ENCODE assay signal across 3 cellular contexts in genomic region chr2:202945497-202945896, GRCh38.
TF ChIP-seq lines count a peak whose summit lies in the region.

No MANE protein-coding gene starts in this region.

TF ChIP-seq in HEK293, 187 proteins besides CTCF, POLR2A, EP300 and RAD21:
- TF ChIP-seq ZNF311 (tag by site-specific recombination; IDR thresholded peaks at IDR 0.05; ENCODE audit: borderline replicate concordance) (no peak), ZNF146 (tag by site-specific recombination; IDR thresholded peaks at IDR 0.05) (peak; percentile 74), TCF7L2 (IDR thresholded peaks at IDR 0.05; ENCODE audit: borderline replicate concordance, low read depth, low read length) (no peak), KLF1 (tag by site-specific recombination; IDR thresholded peaks at IDR 0.05) (no peak)

TF ChIP-seq in IMR-90, 13 proteins besides CTCF, POLR2A, EP300 and RAD21:
- no peak for TF ChIP-seq BHLHE40 (IDR thresholded peaks at IDR 0.05; ENCODE audit: low read depth, low read length)
- no peak for TF ChIP-seq FOS (IDR thresholded peaks at IDR 0.05; ENCODE audit: low read depth, low read length)
- no peak for TF ChIP-seq RFX5 (IDR thresholded peaks at IDR 0.05; ENCODE audit: low read depth, low read length)
- TF ChIP-seq CEBPB (IDR thresholded peaks at IDR 0.05; ENCODE audit: low read depth, low read length), result no peak
- no peak for TF ChIP-seq NFE2L2 (IDR thresholded peaks at IDR 0.05; ENCODE audit: low read depth, low read length)
- no peak for TF ChIP-seq ELK1 (IDR thresholded peaks at IDR 0.05; ENCODE audit: borderline replicate concordance, low read depth, low read length)
- TF ChIP-seq USF2 (IDR thresholded peaks at IDR 0.05; ENCODE audit: low read depth, low read length), result no peak

TF ChIP-seq in K562, 482 proteins besides CTCF, POLR2A, EP300 and RAD21:
- peak; percentile 27 for TF ChIP-seq RBM25 (IDR thresholded peaks at IDR 0.05; ENCODE audit: low read depth, low read length, severe bottlenecking)
- TF ChIP-seq ZZZ3 (IDR thresholded peaks at IDR 0.05), result no peak
- no peak for TF ChIP-seq ZFP36 (IDR thresholded peaks at IDR 0.05; ENCODE audit: low read depth, low read length, partially characterized antibody)
- no peak for TF ChIP-seq E2F1 (CRISPR knock-in tag; IDR thresholded peaks at IDR 0.05)
- TF ChIP-seq NCOA2 (IDR thresholded peaks at IDR 0.05; ENCODE audit: partially characterized antibody in 2 of 2), result no peak
- no peak for TF ChIP-seq ATF4 (CRISPR knock-in tag; IDR thresholded peaks at IDR 0.05)
- peak; percentile 86 for TF ChIP-seq ZNF146 (CRISPR knock-in tag; IDR thresholded peaks at IDR 0.05; ENCODE audit: unreplicated experiment)
- no peak for TF ChIP-seq ZKSCAN1 (IDR thresholded peaks at IDR 0.05; ENCODE audit: low read depth, low read length)
- TF ChIP-seq ZNF589 (CRISPR knock-in tag; IDR thresholded peaks at IDR 0.05; ENCODE audit: low read depth), result no peak
- TF ChIP-seq PHF8 (IDR thresholded peaks at IDR 0.05; ENCODE audit: borderline replicate concordance, low read length), result no peak
